21 cellular contexts compared by ENCODE assay signal in genomic region chr13:105219636-105220035, GRCh38.
DNase-seq lines count a peak whose midpoint lies in the region; ATAC-seq and TF ChIP-seq lines count a peak whose summit lies in the region.
"Had no signal": no experiment of that assay in that cellular context is flagged by ENCODE, and none has a peak within 500 bp of the region (broad histone marks: within the 10 kb centered on the region; RNA-seq: fewer than 3 reads in every experiment).

No MANE protein-coding gene starts in this region.

- peaks cover 21% of the 10 kb centered on the region for H3K4me1 Mint-ChIP-seq in chondrocyte (ENCODE audit: low read depth)
- H3K4me1 Mint-ChIP-seq in activated naive CD8-positive, alpha-beta T cell treated with anti-CD3 and anti-CD28 coated beads for 36 hours, result no peaks in the 10 kb centered on the region

- H2BK5ac ChIP-seq in IMR-90 (ENCODE audit: low read depth, low read length, poor library complexity, severe bottlenecking), result peak overlapping the region; percentile 72

- no peak overlapping the region for H2AK5ac ChIP-seq in IMR-90 (ENCODE audit: low read depth, low read length)

- H3K36me3 Mint-ChIP-seq in chondrocyte (ENCODE audit: low read depth), result peaks cover 1% of the 10 kb centered on the region
- H3K36me3 Mint-ChIP-seq in activated naive CD8-positive, alpha-beta T cell treated with anti-CD3 and anti-CD28 coated beads for 36 hours, result no peaks in the 10 kb centered on the region
- H3K36me3 Mint-ChIP-seq: CD8-positive, alpha-beta T cell had no signal

- H3K27me3 Mint-ChIP-seq in chondrocyte (ENCODE audit: low read depth), result no peaks in the 10 kb centered on the region
- peaks cover 3% of the 10 kb centered on the region for H3K27me3 Mint-ChIP-seq in activated naive CD8-positive, alpha-beta T cell treated with anti-CD3 and anti-CD28 coated beads for 36 hours

- H3K23ac ChIP-seq in IMR-90 (ENCODE audit: low read depth, low read length), result no peak overlapping the region

- peak overlapping the region; percentile 75; the same call in 1 of the 2 replicates for H3K4ac ChIP-seq in IMR-90 (ENCODE audit: low read depth, low read length)

- intact Hi-C loops in IMR-90 (cut with micrococcal nuclease), result no loop called here
- intact Hi-C loops in lower leg skin (cut with DNase I; ENCODE audit: low total_unique reads), result no loop called here

- in situ Hi-C loops in IMR-90 (cut with MboI; ENCODE audit: low sequenced_read_pairs), result no loop called here

- no peaks in the 10 kb centered on the region for H4K20me1 ChIP-seq in IMR-90 (ENCODE audit: insufficient read depth, low read length)
- H4K20me1 ChIP-seq: BLaER1 treated with 17β-estradiol and CSF1 and Interleukin-3, amounts not matched to agents 10 nM and 100 nM had no signal

- H3K14ac ChIP-seq in IMR-90 (replicated peaks; ENCODE audit: low read depth, low read length), result no peak overlapping the region

- H2AK9ac ChIP-seq in IMR-90 (replicated peaks; ENCODE audit: low read depth, low read length, poor library complexity), result no peak overlapping the region

- H3K27me3 ChIP-seq in ACC112 (ENCODE audit: insufficient read depth, low read length), result no peaks in the 10 kb centered on the region
- no peaks in the 10 kb centered on the region for H3K27me3 ChIP-seq in IMR-90 (ENCODE audit: control insufficient read depth, insufficient read depth, low read length)
- H3K27me3 ChIP-seq: BLaER1 treated with 17β-estradiol and CSF1 and Interleukin-3, amounts not matched to agents 10 nM and 100 nM had no signal

- H3K27ac ChIP-seq in ACC112 (ENCODE audit: low read depth, low read length) (peak overlapping the region; percentile 56; the same call in 1 of the 2 replicates), IMR-90 (ENCODE audit: insufficient read depth, low read length) (peak overlapping the region; percentile 8; the same call in 1 of the 2 replicates)
- H3K27ac ChIP-seq: 22Rv1; BLaER1 treated with 17β-estradiol and CSF1 and Interleukin-3, amounts not matched to agents 10 nM and 100 nM had no signal

- CTCF ChIA-PET in IMR-90 (lab: Yijun Ruan, JAX), result interaction anchor here (1.2 kb wide), 1 partner anchor 17 kb away, joined by 5 read pairs; no protein-coding TSS in a partner anchor

- H3K9ac ChIP-seq in IMR-90 (ENCODE audit: low read depth, low read length), result no peak overlapping the region
- H3K9ac ChIP-seq: BLaER1 treated with 17β-estradiol and CSF1 and Interleukin-3, amounts not matched to agents 10 nM and 100 nM had no signal

- ATAC-seq in IMR-90 (ENCODE audit: low read depth), result peak; percentile 49
- ATAC-seq: CD8-positive, alpha-beta T cell; Right ventricle myocardium inferior had no signal

- dilution Hi-C loops in IMR-90 (cut with HindIII; ENCODE audit: low sequenced_read_pairs, unreplicated experiment), result no loop called here

- H3K79me1 ChIP-seq in IMR-90 (ENCODE audit: low read depth in 1 of 2, low read length in 2 of 2), result no peaks in the 10 kb centered on the region

- H3K56ac ChIP-seq in IMR-90 (ENCODE audit: extremely low read depth, insufficient read depth, low read length), result 0 out of 2 replicates have a peak overlapping the region, but pooled peaks have one; percentile 20

- peak overlapping the region; percentile 32 to 70; a peak in 3 of 4 replicates for H4K8ac ChIP-seq in IMR-90 (ENCODE audit: low read depth in 2 of 2, low read length in 2 of 2)

- no CpG with 5 or more reads among the region's 1 CpG for WGBS in IMR-90 (ENCODE audit: extremely low coverage in 2 of 2, insufficient read length in 1 of 2), 2 experiments
- 61 to 63% methylated on average over 1 of the region's 1 CpG for WGBS in lower leg skin, 2 donors

- no peaks in the 10 kb centered on the region for H3K36me3 ChIP-seq in ACC112 (ENCODE audit: insufficient read depth, low read length)
- no peaks in the 10 kb centered on the region for H3K36me3 ChIP-seq in IMR-90 (ENCODE audit: control insufficient read depth, insufficient read depth, low read length)
- H3K36me3 ChIP-seq: BLaER1 treated with 17β-estradiol and CSF1 and Interleukin-3, amounts not matched to agents 10 nM and 100 nM had no signal

- no peaks in the 10 kb centered on the region for H3K9me3 ChIP-seq in IMR-90 (ENCODE audit: control insufficient read depth, insufficient read depth, low read length)

- TF ChIP-seq RAD21 in IMR-90 (IDR thresholded peaks at IDR 0.05; ENCODE audit: low read length), result no peak

- H2BK20ac ChIP-seq in IMR-90 (ENCODE audit: low read depth, low read length), result no peak overlapping the region; the same call in 1 of the 2 replicates

- H3K4me1 ChIP-seq in ACC112 (ENCODE audit: control insufficient read depth, insufficient read depth, low read length, unreplicated experiment) (peaks cover 11% of the 10 kb centered on the region), IMR-90 (ENCODE audit: control insufficient read depth, insufficient read depth, low read length) (peaks cover 5% of the 10 kb centered on the region)
- H3K4me1 ChIP-seq: BLaER1 treated with 17β-estradiol and CSF1 and Interleukin-3, amounts not matched to agents 10 nM and 100 nM had no signal

- no peak overlapping the region for H4K5ac ChIP-seq in IMR-90 (ENCODE audit: low read depth, low read length)

- TF ChIP-seq POLR2A in IMR-90 (IDR thresholded peaks at IDR 0.05; ENCODE audit: low read depth, low read length) (no peak), lower leg skin (IDR thresholded peaks at IDR 0.05) (no peak)

- no peak for TF ChIP-seq CTCF in IMR-90 (conservative IDR thresholded peaks at IDR 0.05; ENCODE audit: low read depth, low read length)
- no peak for TF ChIP-seq CTCF in chondrocyte (IDR thresholded peaks at IDR 0.05)
- no peak for TF ChIP-seq CTCF in lower leg skin (IDR thresholded peaks at IDR 0.05)

- H3K4me3 ChIP-seq in ACC112 (ENCODE audit: low read depth, low read length) (no peak overlapping the region), IMR-90 (ENCODE audit: insufficient read depth, low read depth, low read length) (no peak overlapping the region), lower leg skin (ENCODE audit: low read depth, poor library complexity, severe bottlenecking) (no peak overlapping the region)
- H3K4me3 ChIP-seq: BLaER1 treated with 17β-estradiol and CSF1 and Interleukin-3, amounts not matched to agents 10 nM and 100 nM had no signal

- peak overlapping the region; percentile 84 for H2BK120ac ChIP-seq in IMR-90 (ENCODE audit: low read depth, low read length)

- H4K91ac ChIP-seq in IMR-90 (ENCODE audit: insufficient read depth, low read depth, low read length), result no peak overlapping the region

- BruUV-seq in IMR-90 (replicated peaks; lab: Mats Ljungman, UMichigan), result no TSS peak

- H3K9me1 ChIP-seq in IMR-90 (ENCODE audit: insufficient read depth, low read length), result peaks cover 5% of the 10 kb centered on the region

- H2AFZ ChIP-seq in ACC112 (ENCODE audit: low read length, unreplicated experiment) (no peak overlapping the region), IMR-90 (replicated peaks; ENCODE audit: low read length, poor library complexity) (no peak overlapping the region)

- DNase-seq in IMR-90 (peak; percentile 73), chondrocyte (ENCODE audit: low spot score) (no peak), fibroblast of peridontal ligament (ENCODE audit: extremely low read depth) (peak; percentile 71), lower leg skin (ENCODE audit: low spot score in 2 of 2) (no peak), NCI-H1930 (lab: John Stamatoyannopoulos, UW) (no peak)
- no peak for DNase-seq in effector CD4-positive, alpha-beta T cell
- DNase-seq in activated naive CD8-positive, alpha-beta T cell treated with anti-CD3 and anti-CD28 coated beads for 36 hours, result no peak
- DNase-seq: CD8-positive, alpha-beta T cell; DMS153; GF-D8; GOT3; Kasumi-1; NCI-H1694; NCI-H2081 treated with DMSO at 0.1 percent for 48 hours; NCI-H446; NCI-H526 treated with DMSO at 0.1 percent for 48 hours; OCI-M1 had no signal

- 0 out of 3 replicates have a peak overlapping the region, but pooled peaks have one; percentile 69 for H2BK15ac ChIP-seq in IMR-90 (ENCODE audit: low read depth, low read length)

- POLR2A ChIA-PET in IMR-90 (lab: Charles Lee; ENCODE audit: unreplicated experiment), result no interaction called here

- H3K79me2 ChIP-seq in ACC112 (ENCODE audit: control insufficient read depth, insufficient read depth, low read length, unreplicated experiment), result no peaks in the 10 kb centered on the region

- peak overlapping the region; percentile 71 for H3K27ac Mint-ChIP-seq in chondrocyte (ENCODE audit: unreplicated experiment)
- no peak overlapping the region for H3K27ac Mint-ChIP-seq in activated naive CD8-positive, alpha-beta T cell treated with anti-CD3 and anti-CD28 coated beads for 36 hours
- H3K27ac Mint-ChIP-seq: CD8-positive, alpha-beta T cell had no signal

- H3K9me3 Mint-ChIP-seq in chondrocyte (ENCODE audit: low read depth), result peaks cover 10% of the 10 kb centered on the region
- H3K9me3 Mint-ChIP-seq in activated naive CD8-positive, alpha-beta T cell treated with anti-CD3 and anti-CD28 coated beads for 36 hours, result no peaks in the 10 kb centered on the region
- H3K9me3 Mint-ChIP-seq: CD8-positive, alpha-beta T cell had no signal

- H3K4me2 ChIP-seq in IMR-90 (ENCODE audit: low read depth, low read length), result no peak overlapping the region
- H3K4me2 ChIP-seq: BLaER1 treated with 17β-estradiol and CSF1 and Interleukin-3, amounts not matched to agents 10 nM and 100 nM had no signal

- no peak overlapping the region for H3K18ac ChIP-seq in IMR-90 (ENCODE audit: low read depth, low read length)

- no peak overlapping the region for H3K4me3 Mint-ChIP-seq in chondrocyte (ENCODE audit: unreplicated experiment)
- no peak overlapping the region for H3K4me3 Mint-ChIP-seq in activated naive CD8-positive, alpha-beta T cell treated with anti-CD3 and anti-CD28 coated beads for 36 hours
- H3K4me3 Mint-ChIP-seq: CD8-positive, alpha-beta T cell had no signal

TF ChIP-seq in IMR-90, 13 proteins besides CTCF, POLR2A, EP300 and RAD21:
- TF ChIP-seq CEBPB (IDR thresholded peaks at IDR 0.05; ENCODE audit: low read depth, low read length), result peak; percentile 84
- TF ChIP-seq RFX5 (IDR thresholded peaks at IDR 0.05; ENCODE audit: low read depth, low read length), result no peak

Comparison
In these comparisons a context has a peak if more than half of its experiments do, and no peak if none do; other contexts are left out.
1. DNase-seq: peak in IMR-90 (single experiment) and fibroblast of peridontal ligament (single experiment); none in chondrocyte (single experiment), effector CD4-positive, alpha-beta T cell (single experiment), lower leg skin (0 of 2), activated naive CD8-positive, alpha-beta T cell treated with anti-CD3 and anti-CD28 coated beads for 36 hours (single experiment) and NCI-H1930 (0 of 2).